ENCODE assay signal across 15 cellular contexts in genomic region chr1:33443067-33443704, GRCh38. TPM values are rescaled to one million over a fixed set of nuclear protein-coding genes. Genes with fewer than 3 reads are reported as not detected.
A peak's percentile ranks its signal among the peaks of the same experiment; 100 is the strongest.
DNase-seq lines count a peak whose midpoint lies in the region; FAIRE-seq and TF ChIP-seq lines count a peak whose summit lies in the region.
"Had no signal": no experiment of that assay in that cellular context is flagged by ENCODE, and none has a peak within 500 bp of the region (broad histone marks: within the 10 kb centered on the region; RNA-seq: fewer than 3 reads in every experiment).

No MANE protein-coding gene starts in this region.

- FAIRE-seq in endothelial cell of umbilical vein (lab: Jason Lieb, UNC) = peak; percentile 91
- FAIRE-seq: small intestine had no signal

- DNase-seq in AG20443 (ENCODE audit: low spot score) (peak; percentile 25), M059J (ENCODE audit: low read depth) (peak; percentile 91), endothelial cell of umbilical vein (ENCODE audit: low read depth, low spot score) (peak; percentile 65), HK-2 (ENCODE audit: unreplicated experiment) (no peak), MM.1S (no peak), NOMO-1 (lab: John Stamatoyannopoulos, UW; ENCODE audit: unreplicated experiment in 2 of 2) (no peak), NCI-H1436 treated with DMSO at 0.1 percent for 48 hours (lab: John Stamatoyannopoulos, UW) (no peak)
- DNase-seq: activated CD4-positive, alpha-beta T cell treated with anti-CD3 and anti-CD28 coated beads for 1 hour; activated naive CD8-positive, alpha-beta T cell treated with anti-CD3 and anti-CD28 coated beads, Interleukin-2, amount 10 ng/mL, durations not matched to agents 7 days and 5 days; hippocampal formation; NCI-H1105; small intestine; stimulated activated naive CD8-positive, alpha-beta T cell treated with anti-CD3 and anti-CD28 coated beads, Interleukin-15, Interleukin-2, amounts not matched to agents 100 U/mL and 50 U/mL, for 24 hours had no signal

- H3K9me3 ChIP-seq in endothelial cell of umbilical vein (replicated peaks; ENCODE audit: control insufficient read depth, insufficient read depth, low read length) = no peaks in the 10 kb centered on the region
- no peaks in the 10 kb centered on the region for H3K9me3 ChIP-seq in MM.1S (replicated peaks; ENCODE audit: insufficient read depth, low read length)

- dilution Hi-C loops in endothelial cell of umbilical vein (cut with MboI; ENCODE audit: extremely low pct_ligation_motif_present, low sequenced_read_pairs) = no loop called here

- no peak overlapping the region for H3K27ac ChIP-seq in endothelial cell of umbilical vein (ENCODE audit: insufficient read depth, low read depth, low read length)
- no peak overlapping the region for H3K27ac ChIP-seq in MM.1S (ENCODE audit: low read length)
- H3K27ac ChIP-seq: epithelial cell of prostate had no signal

- H3K4me3 ChIP-seq in endothelial cell of umbilical vein (replicated peaks in 1 of 3; ENCODE audit: insufficient read depth in 1 of 3, low read depth in 1 of 3, low read length in 3 of 3) (no peak overlapping the region), MM.1S (ENCODE audit: low read length) (no peak overlapping the region)

- no peak for TF ChIP-seq CTCF in endothelial cell of umbilical vein (IDR thresholded peaks at IDR 0.05; ENCODE audit: extremely low read depth in 1 of 2, insufficient read depth in 1 of 2, low read depth in 1 of 2, low read length in 2 of 2)
- no peak for TF ChIP-seq CTCF in nephron (IDR thresholded peaks at IDR 0.05; ENCODE audit: unreplicated experiment in 3 of 3)
- TF ChIP-seq CTCF in MM.1S (IDR thresholded peaks at IDR 0.05; ENCODE audit: low read length) = no peak

- H3K36me3 ChIP-seq in endothelial cell of umbilical vein (ENCODE audit: control insufficient read depth in 2 of 2, extremely low read depth in 1 of 2, insufficient read depth in 2 of 2, low read length in 2 of 2) (no peaks in the 10 kb centered on the region), MM.1S (replicated peaks; ENCODE audit: insufficient read depth, low read length) (no peaks in the 10 kb centered on the region)

- peak overlapping the region in 2 of 3 experiments; percentile 3 to 6 for H3K4me3 Mint-ChIP-seq in nephron
- H3K4me3 Mint-ChIP-seq: activated naive CD8-positive, alpha-beta T cell treated with anti-CD3 and anti-CD28 coated beads, Interleukin-2, amount 10 ng/mL, durations not matched to agents 7 days and 5 days had no signal

- H3K4me1 Mint-ChIP-seq in nephron = peaks cover 61% of the 10 kb centered on the region

- H3K27me3 ChIP-seq in endothelial cell of umbilical vein (ENCODE audit: control insufficient read depth in 2 of 2, insufficient read depth in 2 of 2, low read length in 2 of 2) (no peaks in the 10 kb centered on the region), MM.1S (replicated peaks; ENCODE audit: insufficient read depth, low read length) (no peaks in the 10 kb centered on the region)

- POLR2A ChIA-PET in endothelial cell of umbilical vein (lab: Charles Lee) = no interaction called here

- peaks cover 17% of the 10 kb centered on the region for H3K4me1 ChIP-seq in endothelial cell of umbilical vein (ENCODE audit: control insufficient read depth, extremely low read depth, insufficient read depth, low read length)
- H3K4me1 ChIP-seq in MM.1S (ENCODE audit: low read length) = no peaks in the 10 kb centered on the region

- peaks cover 3% of the 10 kb centered on the region for H3K9me3 Mint-ChIP-seq in nephron
- H3K9me3 Mint-ChIP-seq: activated naive CD8-positive, alpha-beta T cell treated with anti-CD3 and anti-CD28 coated beads, Interleukin-2, amount 10 ng/mL, durations not matched to agents 7 days and 5 days had no signal

- H4K20me1 ChIP-seq in endothelial cell of umbilical vein (replicated peaks; ENCODE audit: control insufficient read depth, extremely low read depth, insufficient read depth, low read length) = no peaks in the 10 kb centered on the region
- no peaks in the 10 kb centered on the region for H4K20me1 ChIP-seq in MM.1S (ENCODE audit: insufficient read depth, low read length)

- H3K4me2 ChIP-seq in endothelial cell of umbilical vein (ENCODE audit: insufficient read depth, low read length) (peak overlapping the region; percentile 14), MM.1S (ENCODE audit: low read depth, low read length) (no peak overlapping the region)

- no peaks in the 10 kb centered on the region for H3K9me1 ChIP-seq in endothelial cell of umbilical vein (replicated peaks; ENCODE audit: control insufficient read depth, extremely low read depth, insufficient read depth, low read length)

- no peaks in the 10 kb centered on the region for H3K36me3 Mint-ChIP-seq in nephron (ENCODE audit: low read depth)

- no TSS peak for BruUV-seq in endothelial cell of umbilical vein (replicated peaks; lab: Mats Ljungman, UMichigan)

- no peaks in the 10 kb centered on the region for H3F3A ChIP-seq in MM.1S (ENCODE audit: insufficient read depth, low read length)

- peak overlapping the region; percentile 71 to 79 (median 77) for H3K27ac Mint-ChIP-seq in nephron
- H3K27ac Mint-ChIP-seq: activated naive CD8-positive, alpha-beta T cell treated with anti-CD3 and anti-CD28 coated beads, Interleukin-2, amount 10 ng/mL, durations not matched to agents 7 days and 5 days had no signal

- CTCF ChIA-PET in endothelial cell of umbilical vein (lab: Charles Lee) = interaction anchor here (1.0 to 6.8 kb wide), 5 partner anchors 10 to 148 kb away, joined by 3 to 26 read pairs (median 4); no protein-coding TSS in a partner anchor

- intact Hi-C loops in endothelial cell of umbilical vein (cut with micrococcal nuclease) = loop anchor here (1.0 kb wide), 1 partner anchor 9 kb away; no protein-coding TSS in a partner anchor

- H2AFZ ChIP-seq in endothelial cell of umbilical vein (ENCODE audit: low read depth, low read length) = peak overlapping the region; percentile 9
- no peak overlapping the region for H2AFZ ChIP-seq in MM.1S (ENCODE audit: low read length)

- no peak for TF ChIP-seq POLR2A in endothelial cell of umbilical vein (IDR thresholded peaks at IDR 0.05; ENCODE audit: low read depth, low read length)

- peaks cover 3% of the 10 kb centered on the region for H3K27me3 Mint-ChIP-seq in nephron (ENCODE audit: low read depth)

- H3K79me2 ChIP-seq in endothelial cell of umbilical vein (ENCODE audit: control insufficient read depth, insufficient read depth, low read length) (no peaks in the 10 kb centered on the region), MM.1S (ENCODE audit: low read length) (no peaks in the 10 kb centered on the region)

- no peak overlapping the region for H3K9ac ChIP-seq in endothelial cell of umbilical vein (replicated peaks; ENCODE audit: extremely low read depth, insufficient read depth, low read length)
- no peak overlapping the region for H3K9ac ChIP-seq in MM.1S (ENCODE audit: low read length)

- H3K9me2 ChIP-seq in MM.1S (replicated peaks; ENCODE audit: insufficient read depth, low read length) = no peaks in the 10 kb centered on the region

TF ChIP-seq in endothelial cell of umbilical vein, 7 proteins besides CTCF, POLR2A, EP300 and RAD21:
- TF ChIP-seq GATA2 (IDR thresholded peaks at IDR 0.05; ENCODE audit: insufficient read depth, insufficient read length, low read depth, low read length) (peak; percentile 93), MYC (IDR thresholded peaks at IDR 0.05; ENCODE audit: low read depth, low read length) (no peak), FOS (IDR thresholded peaks at IDR 0.05; ENCODE audit: borderline replicate concordance, insufficient read depth, low read length) (peak; percentile 86), JUN (IDR thresholded peaks at IDR 0.05; ENCODE audit: borderline replicate concordance, insufficient read depth, insufficient read length, low read depth) (peak; percentile 36)

RNA-seq across cellular contexts. Expression of gene PHC2, which starts 12.3 kb away (rescaled TPM):
- total RNA-seq in M059J (2014; rRNA removed; shearing (Covaris generic)) = 106 and 128 TPM in 2 replicates
- total RNA-seq in endothelial cell of umbilical vein = 79.0 and 82.3 TPM in 2 replicates
- polyA plus RNA-seq in endothelial cell of umbilical vein = 59.6 and 65.6 TPM in 2 replicates
- polyA plus RNA-seq in endothelial cell of umbilical vein (2011; cell fraction: cytosol; rRNA removed) = 77.7 and 81.7 TPM in 2 replicates
- polyA plus RNA-seq in endothelial cell of umbilical vein (2011; cell fraction: nucleus; rRNA removed) = 55.2 and 67.5 TPM in 2 replicates
- polyA plus RNA-seq in endothelial cell of umbilical vein (2012) = 57.0 and 62.8 TPM in 2 replicates
- 43.1 and 48.5 TPM in 2 replicates for polyA minus RNA-seq in endothelial cell of umbilical vein
- polyA minus RNA-seq in endothelial cell of umbilical vein (2011; cell fraction: cytosol; rRNA and poly(A)+ RNA removed) = 14.2 TPM
- polyA minus RNA-seq in endothelial cell of umbilical vein (2011; cell fraction: nucleus; rRNA and poly(A)+ RNA removed) = 19.4 and 21.8 TPM in 2 replicates

RNA-seq across cellular contexts. Expression of gene ZSCAN20, which starts 29.3 kb away (rescaled TPM):
- total RNA-seq in M059J (2014; rRNA removed; shearing (Covaris generic)) = 4.6 and 5.9 TPM in 2 replicates
- 4.7 and 5.8 TPM in 2 replicates for total RNA-seq in endothelial cell of umbilical vein
- 1.0 and 1.2 TPM in 2 replicates for polyA plus RNA-seq in endothelial cell of umbilical vein
- polyA plus RNA-seq in endothelial cell of umbilical vein (2011; cell fraction: cytosol; rRNA removed) = 1.5 and 1.7 TPM in 2 replicates
- polyA plus RNA-seq in endothelial cell of umbilical vein (2011; cell fraction: nucleus; rRNA removed) = 5.5 and 5.6 TPM in 2 replicates
- 1.9 and 2.4 TPM in 2 replicates for polyA plus RNA-seq in endothelial cell of umbilical vein (2012)
- 4.0 and 5.0 TPM in 2 replicates for polyA minus RNA-seq in endothelial cell of umbilical vein
- polyA minus RNA-seq in endothelial cell of umbilical vein (2011; cell fraction: cytosol; rRNA and poly(A)+ RNA removed) = 3.2 TPM
- polyA minus RNA-seq in endothelial cell of umbilical vein (2011; cell fraction: nucleus; rRNA and poly(A)+ RNA removed) = 2.6 and 3.3 TPM in 2 replicates

Comparison
In these comparisons a context has a peak if more than half of its experiments do, and no peak if none do; other contexts are left out.
1. DNase-seq: peak in AG20443 (single experiment), M059J (single experiment) and endothelial cell of umbilical vein (single experiment); none in HK-2 (single experiment), MM.1S (single experiment), NOMO-1 (0 of 2) and NCI-H1436 treated with DMSO at 0.1 percent for 48 hours (single experiment).